2 cellular contexts compared by ENCODE assay signal in genomic region chr10:1678084-1678483, GRCh38.
TF ChIP-seq lines count a peak whose summit lies in the region.

No MANE protein-coding gene starts in this region.

TF ChIP-seq in liver, 16 proteins besides CTCF, POLR2A, EP300 and RAD21:
- TF ChIP-seq ATF3 (IDR thresholded peaks at IDR 0.05) (no peak), RXRA (IDR thresholded peaks at IDR 0.05) (peak; percentile 75 to 84), TAF1 (conservative IDR thresholded peaks at IDR 0.05) (no peak)

TF ChIP-seq in HepG2, 621 proteins besides CTCF, POLR2A, EP300 and RAD21:
- TF ChIP-seq ZNF343 (CRISPR knock-in tag; IDR thresholded peaks at IDR 0.05) (no peak), SMYD3 (CRISPR knock-in tag; IDR thresholded peaks at IDR 0.05) (no peak), PITX1 (CRISPR knock-in tag; IDR thresholded peaks at IDR 0.05) (no peak), PHF8 (CRISPR knock-in tag; IDR thresholded peaks at IDR 0.05) (no peak), PREB (CRISPR knock-in tag; IDR thresholded peaks at IDR 0.05) (no peak), EZH2 (conservative IDR thresholded peaks at IDR 0.05; ENCODE audit: low read depth, low read length) (no peak), NFKBIZ (CRISPR knock-in tag; IDR thresholded peaks at IDR 0.05) (no peak), NR0B2 (CRISPR knock-in tag; IDR thresholded peaks at IDR 0.05) (no peak)
TF ChIP-seq in HepG2: peak in this region for 0.
